In the genomic region with DNA sequence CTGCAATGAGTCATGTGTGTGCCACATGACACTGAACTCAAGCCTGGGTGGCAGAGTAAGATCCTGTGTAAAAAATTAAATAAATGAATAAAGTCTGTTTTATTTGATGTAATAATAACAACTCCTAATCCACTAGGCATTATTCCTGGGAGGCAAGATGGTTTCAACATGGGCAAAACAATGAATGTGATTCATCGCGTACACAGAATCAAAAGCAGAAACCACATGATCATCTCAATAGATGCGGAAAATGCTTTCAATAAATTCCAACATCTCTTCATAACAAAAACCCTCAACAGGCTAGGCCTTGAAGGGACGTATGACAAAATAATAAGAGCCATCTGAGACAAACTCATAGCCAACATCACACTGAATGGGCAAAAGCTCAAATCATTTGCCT, we compare ENCODE assay signal across 20 cellular contexts.
A peak's percentile ranks its signal among the peaks of the same experiment; 100 is the strongest.
DNase-seq lines count a peak whose midpoint lies in the region; ATAC-seq and TF ChIP-seq lines count a peak whose summit lies in the region.
"Had no signal": no experiment of that assay in that cellular context is flagged by ENCODE, and none has a peak within 500 bp of the region (broad histone marks: within the 10 kb centered on the region; RNA-seq: fewer than 3 reads in every experiment).

No MANE protein-coding gene starts in this region.

- H3K18ac ChIP-seq in mesenchymal stem cell (ENCODE audit: low read depth in 1 of 2, low read length in 2 of 2): no peak overlapping the region

- H3K4me1 Mint-ChIP-seq in chondrocyte (ENCODE audit: low read depth): peaks cover 10% of the 10 kb centered on the region
- H3K4me1 Mint-ChIP-seq: CD14-positive monocyte; CD4-positive, alpha-beta memory T cell; CD4-positive, CD25-positive, alpha-beta regulatory T cell; CD8-positive, alpha-beta memory T cell had no signal

- H3K4me3 ChIP-seq in epithelial cell of esophagus (ENCODE audit: low read length): no peak overlapping the region
- H3K4me3 ChIP-seq in foreskin fibroblast (ENCODE audit: low read depth in 1 of 2, low read length in 2 of 2): no peak overlapping the region
- no peak overlapping the region for H3K4me3 ChIP-seq in mesenchymal stem cell (ENCODE audit: insufficient read depth in 1 of 2, low read depth in 1 of 2, low read length in 2 of 2)
- H3K4me3 ChIP-seq: BLaER1, GM12878 had no signal

- no peaks in the 10 kb centered on the region for H3K79me1 ChIP-seq in mesenchymal stem cell (replicated peaks; ENCODE audit: low read length, poor library complexity, severe bottlenecking)

- 89% methylated on average over 4 of the region's 4 CpGs for WGBS in mesenchymal stem cell

- peaks cover 36% of the 10 kb centered on the region for H3K9me3 ChIP-seq in mesenchymal stem cell (ENCODE audit: control insufficient read depth, low read length)
- H3K9me3 ChIP-seq: BE2C had no signal

- no peak overlapping the region for H2BK15ac ChIP-seq in mesenchymal stem cell (ENCODE audit: low read depth, poor library complexity, severe bottlenecking)

- H3K14ac ChIP-seq in mesenchymal stem cell (ENCODE audit: low read length in 2 of 2): no peak overlapping the region

- peaks cover 21% of the 10 kb centered on the region for H3K9me3 Mint-ChIP-seq in chondrocyte (ENCODE audit: low read depth)

- H2BK12ac ChIP-seq in mesenchymal stem cell (ENCODE audit: low read length in 2 of 2): no peak overlapping the region

- no peak overlapping the region for H4K91ac ChIP-seq in mesenchymal stem cell (ENCODE audit: low read length)

- H3K36me3 Mint-ChIP-seq in chondrocyte (ENCODE audit: low read depth): peaks cover 20% of the 10 kb centered on the region
- H3K36me3 Mint-ChIP-seq: CD14-positive monocyte; CD4-positive, alpha-beta memory T cell; CD4-positive, CD25-positive, alpha-beta regulatory T cell had no signal

- H2BK5ac ChIP-seq in mesenchymal stem cell (ENCODE audit: low read depth, low read length, poor library complexity, severe bottlenecking): no peak overlapping the region

- H3K23ac ChIP-seq in mesenchymal stem cell (ENCODE audit: low read length in 2 of 2): no peak overlapping the region

- H3K27ac ChIP-seq in mesenchymal stem cell (ENCODE audit: low read length, poor library complexity, severe bottlenecking): no peak overlapping the region
- H3K27ac ChIP-seq: BLaER1 had no signal

- no peak overlapping the region for H4K8ac ChIP-seq in mesenchymal stem cell (ENCODE audit: low read length)

- H3K4me1 ChIP-seq in mesenchymal stem cell (ENCODE audit: control insufficient read depth, insufficient read depth, low read depth, low read length): no peaks in the 10 kb centered on the region
- H3K4me1 ChIP-seq: BE2C, BLaER1 had no signal

- peak overlapping the region; percentile 73 for H2BK120ac ChIP-seq in mesenchymal stem cell (ENCODE audit: low read depth, low read length)

- no peak for TF ChIP-seq CTCF in epithelial cell of esophagus (IDR thresholded peaks at IDR 0.05; ENCODE audit: insufficient read depth, low read depth, low read length, missing control alignments)
- no peak for TF ChIP-seq CTCF in foreskin fibroblast (IDR thresholded peaks at IDR 0.05; ENCODE audit: low read depth, low read length)
- TF ChIP-seq CTCF in chondrocyte (IDR thresholded peaks at IDR 0.05): no peak

- H2AK5ac ChIP-seq in mesenchymal stem cell (ENCODE audit: low read length, severe bottlenecking): no peak overlapping the region

- no peak overlapping the region for H3K4me3 Mint-ChIP-seq in chondrocyte (ENCODE audit: unreplicated experiment)
- H3K4me3 Mint-ChIP-seq: CD14-positive monocyte; CD4-positive, alpha-beta memory T cell; CD4-positive, CD25-positive, alpha-beta regulatory T cell; CD8-positive, alpha-beta memory T cell had no signal

- no peaks in the 10 kb centered on the region for H3K27me3 ChIP-seq in mesenchymal stem cell (ENCODE audit: control insufficient read depth in 1 of 2, insufficient read depth in 1 of 2, low read length in 2 of 2)
- H3K27me3 ChIP-seq: BE2C, BLaER1 had no signal

- H3K4me2 ChIP-seq in mesenchymal stem cell (ENCODE audit: low read length, poor library complexity, severe bottlenecking): no peak overlapping the region
- H3K4me2 ChIP-seq: BLaER1 had no signal

- H3K27me3 Mint-ChIP-seq in chondrocyte (ENCODE audit: low read depth): no peaks in the 10 kb centered on the region
- H3K27me3 Mint-ChIP-seq: CD4-positive, alpha-beta memory T cell; CD4-positive, CD25-positive, alpha-beta regulatory T cell; CD8-positive, alpha-beta memory T cell had no signal

- H3K27ac Mint-ChIP-seq in chondrocyte (ENCODE audit: unreplicated experiment): no peak overlapping the region
- H3K27ac Mint-ChIP-seq: CD14-positive monocyte; CD4-positive, CD25-positive, alpha-beta regulatory T cell; CD8-positive, alpha-beta memory T cell had no signal

- no peak overlapping the region for H3K4ac ChIP-seq in mesenchymal stem cell (ENCODE audit: low read depth in 1 of 2, low read length in 2 of 2)

- no peaks in the 10 kb centered on the region for H3K36me3 ChIP-seq in mesenchymal stem cell (ENCODE audit: control insufficient read depth in 1 of 2, insufficient read depth in 2 of 2, low read depth in 1 of 2, low read length in 2 of 2)
- H3K36me3 ChIP-seq: BE2C, BLaER1 had no signal

- H2AFZ ChIP-seq in mesenchymal stem cell (ENCODE audit: low read depth, low read length): no peak overlapping the region

- no peak overlapping the region for H3K9ac ChIP-seq in mesenchymal stem cell (ENCODE audit: low read length)
- H3K9ac ChIP-seq: BLaER1 had no signal

- DNase-seq in epithelial cell of esophagus (ENCODE audit: low read depth): peak; percentile 6
- peak; percentile 5 for DNase-seq in fibroblast of gingiva (ENCODE audit: low read depth)
- peak; percentile 14 to 16 for DNase-seq in foreskin fibroblast
- no peak for DNase-seq in mesenchymal stem cell
- no peak for DNase-seq in chondrocyte (ENCODE audit: low spot score)
- no peak for DNase-seq in DMS 273 (lab: John Stamatoyannopoulos, UW; ENCODE audit: unreplicated experiment)
- DNase-seq in activated T-cell treated with anti-CD3 and anti-CD28 coated beads, Interleukin-2, amount 50 U/mL, for 1 hour: no peak
- DNase-seq: 8988T; ACHN; BE2C; C1 segment of cervical spinal cord; CD4-positive, alpha-beta memory T cell; CD4-positive, CD25-positive, alpha-beta regulatory T cell; CD8-positive, alpha-beta memory T cell; COR-L47; DMS79 treated with DMSO at 0.1 percent for 48 hours had no signal

- no peak for ATAC-seq in GM18511 (IDR thresholded peaks at IDR 0.05; ENCODE audit: unreplicated experiment)
- ATAC-seq: GM12878 had no signal

Comparison
In these comparisons a context has a peak if more than half of its experiments do, and no peak if none do; other contexts are left out.
1. DNase-seq: peak in epithelial cell of esophagus (single experiment), fibroblast of gingiva (single experiment) and foreskin fibroblast (2 of 2); none in mesenchymal stem cell (single experiment), chondrocyte (single experiment), DMS 273 (single experiment) and activated T-cell treated with anti-CD3 and anti-CD28 coated beads, Interleukin-2, amount 50 U/mL, for 1 hour (single experiment).